ENCODE assay signal across 12 cellular contexts in genomic region chr10:65341323-65341922, GRCh38.
DNase-seq lines count a peak whose midpoint lies in the region; ATAC-seq and TF ChIP-seq lines count a peak whose summit lies in the region.
"Had no signal": no experiment of that assay in that cellular context is flagged by ENCODE, and none has a peak within 500 bp of the region (broad histone marks: within the 10 kb centered on the region; RNA-seq: fewer than 3 reads in every experiment).

No MANE protein-coding gene starts in this region.

- no peak overlapping the region for H3K23ac ChIP-seq in trophoblast cell (ENCODE audit: low read length)

- no peak overlapping the region for H3K18ac ChIP-seq in trophoblast cell (ENCODE audit: low read length)

- H4K12ac ChIP-seq in trophoblast cell (ENCODE audit: low read depth, low read length), result no peak overlapping the region

- intact Hi-C loops in A673 (cut with micrococcal nuclease; ENCODE audit: unreplicated experiment), result no loop called here

- H3K4me3 ChIP-seq in A673 (ENCODE audit: low read depth, low read length, poor library complexity, severe bottlenecking) (no peak overlapping the region), choroid plexus epithelial cell (ENCODE audit: low read depth, low read length) (no peak overlapping the region), trophoblast cell (ENCODE audit: low read depth, low read length) (no peak overlapping the region)

- CTCF ChIA-PET in A673 (lab: Charles Lee), result no interaction called here

- H2AK5ac ChIP-seq in trophoblast cell (ENCODE audit: low read length), result no peak overlapping the region

- H3K79me2 ChIP-seq in trophoblast cell (ENCODE audit: control insufficient read depth, insufficient read depth, low read length, poor library complexity), result no peaks in the 10 kb centered on the region

- BruUV-seq in A673 (replicated peaks; lab: Mats Ljungman, UMichigan), result no TSS peak

- no peak overlapping the region for H4K91ac ChIP-seq in trophoblast cell (ENCODE audit: low read depth, low read length)

- H3K27ac ChIP-seq in A673 (ENCODE audit: low read depth, low read length, poor library complexity, severe bottlenecking) (no peak overlapping the region), trophoblast cell (ENCODE audit: low read depth, low read length) (no peak overlapping the region)
- H3K27ac ChIP-seq: epithelial cell of prostate had no signal

- ATAC-seq in left lobe of liver, result peak; percentile 37
- ATAC-seq: activated naive CD8-positive, alpha-beta T cell treated with anti-CD3 and anti-CD28 coated beads, Interleukin-2, amount 50 U/mL, for 24 hours had no signal

- no CpG with 5 or more reads among the region's 4 CpGs for WGBS in trophoblast cell (ENCODE audit: extremely low coverage, insufficient coverage, insufficient read length)

- no peak overlapping the region for H2BK12ac ChIP-seq in trophoblast cell (ENCODE audit: low read length)

- no peaks in the 10 kb centered on the region for H3K36me3 ChIP-seq in A673 (ENCODE audit: insufficient read depth, low read length, poor library complexity, severe bottlenecking)
- no peaks in the 10 kb centered on the region for H3K36me3 ChIP-seq in trophoblast cell (ENCODE audit: control insufficient read depth in 1 of 2, insufficient read depth in 2 of 2, low read length in 2 of 2)

- TF ChIP-seq CTCF in A673 (conservative IDR thresholded peaks at IDR 0.05; ENCODE audit: low read depth, low read length) (no peak), choroid plexus epithelial cell (conservative IDR thresholded peaks at IDR 0.05; ENCODE audit: low read depth, low read length) (no peak)

- H4K8ac ChIP-seq in trophoblast cell (ENCODE audit: low read depth, low read length), result no peak overlapping the region

- H3K27me3 ChIP-seq in A673 (replicated peaks; ENCODE audit: insufficient read depth, low read depth, low read length, poor library complexity), result no peaks in the 10 kb centered on the region
- H3K27me3 ChIP-seq in trophoblast cell (ENCODE audit: insufficient read depth, low read length), result no peaks in the 10 kb centered on the region

- H3K14ac ChIP-seq in trophoblast cell (ENCODE audit: low read length), result no peak overlapping the region

- no peak overlapping the region for H3K4ac ChIP-seq in trophoblast cell (ENCODE audit: low read depth, low read length)

- POLR2A ChIA-PET in A673 (lab: Charles Lee; ENCODE audit: low non-redundant PET), result no interaction called here

- H2AFZ ChIP-seq in trophoblast cell (ENCODE audit: insufficient read depth, low read length, poor library complexity), result no peak overlapping the region

- H2BK5ac ChIP-seq in trophoblast cell (ENCODE audit: low read depth, low read length, poor library complexity), result no peak overlapping the region

- peak; percentile 0 for DNase-seq in A673 (ENCODE audit: low spot score)
- DNase-seq in M059J (ENCODE audit: low read depth), result peak; percentile 12
- peak; percentile 31 for DNase-seq in choroid plexus epithelial cell (ENCODE audit: low read depth)
- DNase-seq in left lobe of liver (ENCODE audit: low spot score), result no peak
- DNase-seq in 8988T, result no peak
- no peak for DNase-seq in NK-92 treated with Interleukin-12 subunit alpha and Interleukin-12 subunit beta, amount 100 ng/mL, for 24 hours (lab: John Stamatoyannopoulos, UW)
- DNase-seq in NCI-H1092 treated with DMSO at 0.1 percent for 48 hours (lab: John Stamatoyannopoulos, UW), result no peak
- DNase-seq in trophoblast cell, result no peak
- DNase-seq: activated CD8-positive, alpha-beta memory T cell treated with anti-CD3 and anti-CD28 coated beads, Interleukin-2, amount 50 U/mL, for 4 hours; activated naive CD8-positive, alpha-beta T cell treated with anti-CD3 and anti-CD28 coated beads, Interleukin-2, amount 50 U/mL, for 24 hours; NCI-H187 had no signal

- no peak overlapping the region for H3K4me2 ChIP-seq in trophoblast cell (ENCODE audit: low read length)

- no peak overlapping the region for H3K9ac ChIP-seq in trophoblast cell (ENCODE audit: low read length)

- H3K4me1 ChIP-seq in A673 (ENCODE audit: insufficient read depth, low read length, poor library complexity, severe bottlenecking), result no peaks in the 10 kb centered on the region
- no peaks in the 10 kb centered on the region for H3K4me1 ChIP-seq in trophoblast cell (ENCODE audit: control insufficient read depth in 1 of 2, insufficient read depth in 2 of 2, low read length in 2 of 2)

- no peaks in the 10 kb centered on the region for H3K9me3 ChIP-seq in A673 (ENCODE audit: low read depth, low read length, poor library complexity, severe bottlenecking)
- no peaks in the 10 kb centered on the region for H3K9me3 ChIP-seq in trophoblast cell (ENCODE audit: insufficient read depth, low read depth, low read length)

- no peak overlapping the region for H2BK120ac ChIP-seq in trophoblast cell (ENCODE audit: insufficient read depth, low read length, poor library complexity)

- no peaks in the 10 kb centered on the region for H3K79me1 ChIP-seq in trophoblast cell (ENCODE audit: low read length)

Comparison
In these comparisons a context has a peak if more than half of its experiments do, and no peak if none do; other contexts are left out.
1. DNase-seq: peak in A673 (single experiment), M059J (single experiment) and choroid plexus epithelial cell (single experiment); none in left lobe of liver (single experiment), 8988T (single experiment), NK-92 treated with Interleukin-12 subunit alpha and Interleukin-12 subunit beta, amount 100 ng/mL, for 24 hours (single experiment), NCI-H1092 treated with DMSO at 0.1 percent for 48 hours (single experiment) and trophoblast cell (0 of 2).